In the genomic region with DNA sequence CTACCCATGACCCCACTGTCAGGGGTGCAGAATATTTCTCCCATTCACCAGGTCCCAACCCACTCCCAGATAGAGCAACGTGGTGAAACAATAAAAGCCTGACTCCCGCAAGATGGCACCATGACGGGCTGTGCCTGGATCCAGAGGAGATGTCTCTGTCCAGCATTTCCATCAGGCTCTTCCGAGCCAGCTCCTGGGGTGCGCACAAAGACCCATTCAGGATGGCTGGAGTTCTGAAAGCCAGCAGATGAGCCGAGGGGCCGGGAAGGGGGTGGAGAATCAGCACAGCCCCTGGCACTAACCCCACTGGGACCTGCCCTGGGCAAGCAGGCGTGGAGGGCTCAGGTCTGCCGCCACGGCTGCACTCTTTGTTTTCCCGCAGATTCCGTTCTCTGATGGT, we compare ENCODE assay signal across 25 cellular contexts.
A peak's percentile ranks its signal among the peaks of the same experiment; 100 is the strongest.
DNase-seq lines count a peak whose midpoint lies in the region; TF ChIP-seq lines count a peak whose summit lies in the region.
"Had no signal": no experiment of that assay in that cellular context is flagged by ENCODE, and none has a peak within 500 bp of the region (broad histone marks: within the 10 kb centered on the region; RNA-seq: fewer than 3 reads in every experiment).

No MANE protein-coding gene starts in this region.

- H3K4me1 ChIP-seq in ascending aorta = peaks cover 5 to 52% of the 10 kb centered on the region in 2 donors

- TF ChIP-seq CTCF in ascending aorta (IDR thresholded peaks at IDR 0.05) = no peak

- H3K27me3 ChIP-seq in ascending aorta = no peaks in the 10 kb centered on the region
- H3K27me3 ChIP-seq: esophagus muscularis mucosa, gastrocnemius medialis, pancreas, right lobe of liver, testis had no signal

- no peak overlapping the region for H3K4me3 ChIP-seq in ascending aorta
- H3K4me3 ChIP-seq: A549, esophagus muscularis mucosa, gastrocnemius medialis, lung, pancreas, right lobe of liver, testis had no signal

- peak overlapping the region; percentile 71 to 90 for H3K27ac ChIP-seq in ascending aorta
- H3K27ac ChIP-seq: A549, esophagus muscularis mucosa, gastrocnemius medialis, pancreas, right lobe of liver, testis had no signal

- peak; percentile 90 for DNase-seq in Ammon's horn (ENCODE audit: low spot score)
- DNase-seq in ascending aorta (ENCODE audit: low spot score in 2 of 2) = no peak
- DNase-seq in inferior parietal cortex (ENCODE audit: extremely low spot score) = peak; percentile 72
- DNase-seq in putamen (ENCODE audit: low spot score) = peak; percentile 94
- no peak for DNase-seq in DMS53 (lab: John Stamatoyannopoulos, UW)
- DNase-seq in RKO (ENCODE audit: low spot score) = no peak
- DNase-seq in DMS79 (lab: John Stamatoyannopoulos, UW) = no peak
- no peak for DNase-seq in NCI-H774 (lab: John Stamatoyannopoulos, UW)
- DNase-seq: activated naive CD4-positive, alpha-beta T cell treated with anti-CD3 and anti-CD28 coated beads for 36 hours; activated T-cell treated with anti-CD3 and anti-CD28 coated beads, Interleukin-2, amount 50 U/mL, for 24 hours; amniotic stem cell; effector CD8-positive, alpha-beta T cell; gastrocnemius medialis; Kasumi-1; kidney; NCI-H187; NCI-H82; OCI-M1; right lobe of liver; SHP77; testis had no signal

- no peaks in the 10 kb centered on the region for H3K9me3 ChIP-seq in ascending aorta
- H3K9me3 ChIP-seq: A549, esophagus muscularis mucosa, gastrocnemius medialis, pancreas, right lobe of liver, testis had no signal

- H3K36me3 ChIP-seq in ascending aorta = no peaks in the 10 kb centered on the region
- H3K36me3 ChIP-seq: esophagus muscularis mucosa, gastrocnemius medialis, pancreas, right lobe of liver had no signal

- intact Hi-C loops in ascending aorta (cut with DNase I) = loop anchor here (5.0 to 10.0 kb wide), 3 partner anchors 94 to 918 kb away; a partner anchor contains a TSS

Comparison
In these comparisons a context has a peak if more than half of its experiments do, and no peak if none do; other contexts are left out.
1. DNase-seq: peak in Ammon's horn (single experiment), inferior parietal cortex (single experiment) and putamen (single experiment); none in ascending aorta (0 of 2), DMS53 (single experiment), RKO (single experiment), DMS79 (single experiment) and NCI-H774 (single experiment).